In genomic region chr17:61157246-61157887, GRCh38 we compare ENCODE assay signal across 10 cellular contexts.
DNase-seq lines count a peak whose midpoint lies in the region; ATAC-seq and TF ChIP-seq lines count a peak whose summit lies in the region.
"Had no signal": no experiment of that assay in that cellular context is flagged by ENCODE, and none has a peak within 500 bp of the region (broad histone marks: within the 10 kb centered on the region; RNA-seq: fewer than 3 reads in every experiment).

No MANE protein-coding gene starts in this region.

- POLR2A ChIA-PET in Panc1 (lab: Charles Lee), result interaction anchor here (0.6 kb wide), 1 partner anchor 9 kb away, joined by 35 read pairs; no protein-coding TSS in a partner anchor

- H3K27me3 ChIP-seq in Panc1 (ENCODE audit: control insufficient read depth, insufficient read depth, low read length), result no peaks in the 10 kb centered on the region
- H3K27me3 ChIP-seq: BLaER1, right lobe of liver had no signal

- peak overlapping the region; percentile 30 to 38 for H3K4me3 ChIP-seq in Panc1 (ENCODE audit: low read depth in 2 of 2, low read length in 2 of 2)
- H3K4me3 ChIP-seq in fibroblast of villous mesenchyme (ENCODE audit: low read depth, low read length), result peak overlapping the region; percentile 34
- H3K4me3 ChIP-seq: BLaER1, right lobe of liver had no signal

- TF ChIP-seq CTCF in Panc1 (IDR thresholded peaks at IDR 0.05) (peak; percentile 16), fibroblast of villous mesenchyme (IDR thresholded peaks at IDR 0.05; ENCODE audit: insufficient read depth, low read depth, low read length) (no peak)

- CTCF ChIA-PET in Panc1 (lab: Charles Lee), result interaction anchor here (0.6 kb wide), 1 partner anchor 29 kb away, joined by 3 read pairs; no protein-coding TSS in a partner anchor

- no peaks in the 10 kb centered on the region for H3K9me3 ChIP-seq in Panc1 (ENCODE audit: control insufficient read depth, insufficient read depth, low read depth, low read length)
- H3K9me3 ChIP-seq: BLaER1, right lobe of liver had no signal

- H3K27ac ChIP-seq in Panc1 (ENCODE audit: low read length) (peak overlapping the region; percentile 98), substantia nigra (ENCODE audit: low read depth, low read length, poor library complexity, severe bottlenecking) (no peak overlapping the region)
- H3K27ac ChIP-seq: BLaER1, right lobe of liver had no signal

- in situ Hi-C loops in Panc1 (cut with HindIII; ENCODE audit: low pct_unique_long_range_greater_than_20kb, low sequenced_read_pairs), result no loop called here

- intact Hi-C loops in Panc1 (cut with micrococcal nuclease; ENCODE audit: unreplicated experiment), result loop anchor here (10.0 kb wide), 1 partner anchor 153 kb away; no protein-coding TSS in a partner anchor

- H3K4me1 ChIP-seq in Panc1 (ENCODE audit: control insufficient read depth, insufficient read depth, low read length), result peaks cover 40% of the 10 kb centered on the region
- H3K4me1 ChIP-seq: right lobe of liver had no signal

- H3K36me3 ChIP-seq in Panc1 (ENCODE audit: control insufficient read depth, insufficient read depth, low read length), result no peaks in the 10 kb centered on the region
- H3K36me3 ChIP-seq: BLaER1, right lobe of liver had no signal

- peak; percentile 32 for DNase-seq in NCI-H82 (lab: John Stamatoyannopoulos, UW)
- DNase-seq in NCI-H82 treated with DMSO at 0.1 percent for 48 hours (lab: John Stamatoyannopoulos, UW; ENCODE audit: unreplicated experiment), result no peak
- no peak for DNase-seq in Panc1 (ENCODE audit: low read depth, low spot score)
- peak; percentile 73 for DNase-seq in fibroblast of villous mesenchyme (ENCODE audit: low read depth)
- peak in 32 of 49 donors; percentile 1 to 50 (median 10) for DNase-seq in substantia nigra (lab: John Stamatoyannopoulos, UW)
- no peak for DNase-seq in COR-L47 (lab: John Stamatoyannopoulos, UW)
- DNase-seq: right lobe of liver had no signal

- ATAC-seq in Panc1 (peak; percentile 96), HG03045 (IDR thresholded peaks at IDR 0.05; ENCODE audit: unreplicated experiment) (no peak), GM19035 (IDR thresholded peaks at IDR 0.05; ENCODE audit: unreplicated experiment) (no peak)

- no TSS peak for BruUV-seq in Panc1 (replicated peaks; lab: Mats Ljungman, UMichigan)

Comparison
In these comparisons a context has a peak if more than half of its experiments do, and no peak if none do; other contexts are left out.
1. DNase-seq: peak in NCI-H82 (single experiment), fibroblast of villous mesenchyme (single experiment) and substantia nigra (32 of 49); none in NCI-H82 treated with DMSO at 0.1 percent for 48 hours (single experiment), Panc1 (single experiment) and COR-L47 (single experiment).